Comparison of ENCODE assay signal across 26 cellular contexts in genomic region chr1:147741075-147741474, GRCh38. TPM values are rescaled to one million over a fixed set of nuclear protein-coding genes. Genes with fewer than 3 reads are reported as not detected.
"Had no signal": no experiment of that assay in that cellular context is flagged by ENCODE, and none has a peak within 500 bp of the region (broad histone marks: within the 10 kb centered on the region; RNA-seq: fewer than 3 reads in every experiment).

No MANE protein-coding gene starts in this region.

- H3K4me1 ChIP-seq: pancreas, stomach, thyroid gland, vagina had no signal

- ATAC-seq: esophagus mucosa; left colon; natural killer cell; pancreas; sciatic nerve; stimulated activated effector memory CD8-positive, alpha-beta T cell treated with anti-CD3 and anti-CD28 coated beads, Interleukin-12 subunit alpha, Interleukin-12 subunit beta, amount 100 ng/mL, for 72 hours had no signal

- H3K9me3 Mint-ChIP-seq: memory B cell; natural killer cell; stimulated activated effector memory CD8-positive, alpha-beta T cell treated with anti-CD3 and anti-CD28 coated beads, Interleukin-12 subunit alpha, Interleukin-12 subunit beta, amount 100 ng/mL, for 72 hours had no signal

- DNase-seq: cerebellar nuclear complex; dorsolateral prefrontal cortex; effector CD4-positive, alpha-beta T cell; left colon; natural killer cell; occipital lobe; pancreas; retina; stimulated activated CD4-positive, alpha-beta T cell treated with anti-CD3 and anti-CD28 coated beads, Interleukin-12 subunit alpha, Interleukin-12 subunit beta, amount 100 ng/mL, for 4 hours; stimulated activated CD4-positive, alpha-beta T cell treated with anti-CD3 and anti-CD28 coated beads, Interleukin-1b, Interleukin-23, amount 100 ng/mL, for 48 hours; stimulated activated CD4-positive, alpha-beta T cell treated with anti-CD3 and anti-CD28 coated beads, Interleukin-4, amount 100 ng/mL, for 24 hours; stimulated activated naive CD4-positive, alpha-beta T cell treated with Interleukin-2 at 50 U/mL for 16 hours; stomach; thyroid gland; trophoblast cell had no signal

- H3K36me3 ChIP-seq: pancreas, stomach, thyroid gland, vagina had no signal

- H3K4me3 Mint-ChIP-seq: memory B cell; natural killer cell; stimulated activated effector memory CD8-positive, alpha-beta T cell treated with anti-CD3 and anti-CD28 coated beads, Interleukin-12 subunit alpha, Interleukin-12 subunit beta, amount 100 ng/mL, for 72 hours had no signal

- H3K27ac Mint-ChIP-seq: memory B cell; natural killer cell; stimulated activated effector memory CD8-positive, alpha-beta T cell treated with anti-CD3 and anti-CD28 coated beads, Interleukin-12 subunit alpha, Interleukin-12 subunit beta, amount 100 ng/mL, for 72 hours had no signal

- H3K4me1 Mint-ChIP-seq: memory B cell; stimulated activated effector memory CD8-positive, alpha-beta T cell treated with anti-CD3 and anti-CD28 coated beads, Interleukin-12 subunit alpha, Interleukin-12 subunit beta, amount 100 ng/mL, for 72 hours had no signal

- H3K36me3 Mint-ChIP-seq: memory B cell; natural killer cell; stimulated activated effector memory CD8-positive, alpha-beta T cell treated with anti-CD3 and anti-CD28 coated beads, Interleukin-12 subunit alpha, Interleukin-12 subunit beta, amount 100 ng/mL, for 72 hours had no signal

- H3K27me3 ChIP-seq: hepatocyte, pancreas, stomach, thyroid gland, vagina had no signal

- H3K4me3 ChIP-seq: dorsolateral prefrontal cortex, hepatocyte, lung, pancreas, smooth muscle cell, stomach, thyroid gland, vagina had no signal

- H3K9me3 ChIP-seq: pancreas, stomach, thyroid gland, vagina had no signal

- H3K27ac ChIP-seq: dorsolateral prefrontal cortex, epithelial cell of prostate, hepatocyte, pancreas, stomach, thyroid gland, vagina had no signal

RNA-seq across cellular contexts. Expression of gene GJA5, which starts 19.3 kb away (rescaled TPM):
- total RNA-seq: fibroblast of lung, natural killer cell had no signal
- polyA plus RNA-seq: neural cell had no signal
